In the genomic region with DNA sequence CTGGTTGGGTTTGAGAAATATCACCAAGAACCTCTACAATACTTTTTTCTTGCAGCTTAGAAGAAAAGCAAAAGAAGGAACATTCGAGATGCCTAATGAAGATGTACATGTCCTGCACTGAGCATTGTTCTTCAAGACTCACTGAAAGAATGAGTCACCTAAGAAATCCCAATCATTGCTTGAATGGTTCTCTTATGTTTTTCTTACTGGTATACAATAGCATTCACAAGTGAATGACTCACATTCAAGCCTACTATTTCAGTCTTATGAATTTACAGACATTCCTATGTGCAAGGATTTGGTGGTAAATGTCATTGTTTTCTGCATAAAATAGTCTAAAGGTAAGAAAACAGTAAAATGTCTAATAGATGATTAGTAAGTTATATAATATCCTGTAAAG, we compare ENCODE assay signal across 18 cellular contexts.
DNase-seq lines count a peak whose midpoint lies in the region; ATAC-seq and TF ChIP-seq lines count a peak whose summit lies in the region.
"Had no signal": no experiment of that assay in that cellular context is flagged by ENCODE, and none has a peak within 500 bp of the region (broad histone marks: within the 10 kb centered on the region; RNA-seq: fewer than 3 reads in every experiment).

No MANE protein-coding gene starts in this region.

- no peaks in the 10 kb centered on the region for H3K27me3 Mint-ChIP-seq in MCF 10A (ENCODE audit: insufficient read depth, unreplicated experiment)
- H3K27me3 Mint-ChIP-seq in T-cell, result no peaks in the 10 kb centered on the region
- H3K27me3 Mint-ChIP-seq: activated CD4-positive, alpha-beta memory T cell treated with anti-CD3 and anti-CD28 coated beads for 36 hours; activated naive CD8-positive, alpha-beta T cell had no signal

- no peaks in the 10 kb centered on the region for H3K27me3 ChIP-seq in breast epithelium
- H3K27me3 ChIP-seq: tibial artery had no signal

- H3K4me1 Mint-ChIP-seq in MCF 10A (ENCODE audit: insufficient read depth, unreplicated experiment), result peaks cover 6% of the 10 kb centered on the region
- no peaks in the 10 kb centered on the region for H3K4me1 Mint-ChIP-seq in T-cell

- no peak overlapping the region for H3K27ac ChIP-seq in breast epithelium
- H3K27ac ChIP-seq: 22Rv1, lower lobe of right lung, psoas muscle, tibial artery had no signal

- H3K4me3 Mint-ChIP-seq in MCF 10A (ENCODE audit: unreplicated experiment) (no peak overlapping the region), T-cell (no peak overlapping the region)
- H3K4me3 Mint-ChIP-seq: activated CD4-positive, alpha-beta memory T cell treated with anti-CD3 and anti-CD28 coated beads for 36 hours; activated naive CD8-positive, alpha-beta T cell had no signal

- ATAC-seq in SK-N-SH treated with all-trans-retinoic acid at 6 μM for 48 hours, result peak; percentile 100
- ATAC-seq in left cardiac atrium, result no peak
- ATAC-seq in T-cell (replicated peaks in 1 of 4), result no peak
- ATAC-seq: lower lobe of right lung had no signal

- no TSS peak for BruUV-seq in MCF 10A (replicated peaks; lab: Mats Ljungman, UMichigan)

- no peaks in the 10 kb centered on the region for H3K9me3 ChIP-seq in breast epithelium
- H3K9me3 ChIP-seq: HAP-1, lower lobe of right lung, psoas muscle, tibial artery had no signal

- TF ChIP-seq POLR2A in breast epithelium (IDR thresholded peaks at IDR 0.05), result no peak

- CTCF ChIA-PET in MCF 10A (lab: Yijun Ruan, JAX), result interaction anchor here (0.6 to 1.2 kb wide), 2 partner anchors 13 to 21 kb away, joined by 3 read pairs; no protein-coding TSS in a partner anchor
- CTCF ChIA-PET in T-cell (lab: Charles Lee), result no interaction called here

- H3K4me3 ChIP-seq in breast epithelium, result no peak overlapping the region
- H3K4me3 ChIP-seq: HAP-1, lower lobe of right lung, psoas muscle, tibial artery had no signal

- POLR2A ChIA-PET in MCF 10A (lab: Yijun Ruan, JAX), result interaction anchor here (0.5 to 1.4 kb wide), 2 partner anchors 21 to 402 kb away, joined by 3 to 7 read pairs; no protein-coding TSS in a partner anchor
- POLR2A ChIA-PET in T-cell (lab: Charles Lee), result no interaction called here

- DNase-seq in MCF 10A (ENCODE audit: unreplicated experiment), result peak; percentile 76
- no peak for DNase-seq in breast epithelium (ENCODE audit: low spot score in 2 of 2)
- DNase-seq in fibroblast of the conjunctiva (ENCODE audit: low read depth), result peak; percentile 75
- no peak for DNase-seq in left cardiac atrium
- DNase-seq in NOMO-1 treated with DMSO at 0.1 percent for 48 hours (lab: John Stamatoyannopoulos, UW; ENCODE audit: unreplicated experiment), result no peak
- DNase-seq in cerebellar cortex (ENCODE audit: low spot score), result no peak
- DNase-seq in T-cell, result no peak
- DNase-seq: activated CD4-positive, alpha-beta memory T cell treated with anti-CD3 and anti-CD28 coated beads for 36 hours; GDM1; lower lobe of right lung; MV-4-11; NCI-H524 treated with DMSO at 0.1 percent for 48 hours; psoas muscle; tibial artery had no signal

- no peaks in the 10 kb centered on the region for H3K4me1 ChIP-seq in breast epithelium
- H3K4me1 ChIP-seq: HAP-1, lower lobe of right lung, psoas muscle, tibial artery had no signal

- TF ChIP-seq CTCF in MCF 10A (IDR thresholded peaks at IDR 0.05; ENCODE audit: unreplicated experiment) (no peak), breast epithelium (IDR thresholded peaks at IDR 0.05) (no peak)

- H3K9me3 Mint-ChIP-seq in MCF 10A (ENCODE audit: unreplicated experiment), result no peaks in the 10 kb centered on the region
- H3K9me3 Mint-ChIP-seq in T-cell, result no peaks in the 10 kb centered on the region

- no peak overlapping the region for H3K27ac Mint-ChIP-seq in MCF 10A (ENCODE audit: low read depth, unreplicated experiment)
- no peak overlapping the region for H3K27ac Mint-ChIP-seq in T-cell
- H3K27ac Mint-ChIP-seq: activated CD4-positive, alpha-beta memory T cell treated with anti-CD3 and anti-CD28 coated beads for 36 hours; activated naive CD8-positive, alpha-beta T cell had no signal

- H3K36me3 ChIP-seq in breast epithelium, result no peaks in the 10 kb centered on the region
- H3K36me3 ChIP-seq: HAP-1, lower lobe of right lung, tibial artery had no signal

- H3K36me3 Mint-ChIP-seq in MCF 10A (ENCODE audit: insufficient read depth, unreplicated experiment) (no peaks in the 10 kb centered on the region), T-cell (no peaks in the 10 kb centered on the region)
- H3K36me3 Mint-ChIP-seq: activated CD4-positive, alpha-beta memory T cell treated with anti-CD3 and anti-CD28 coated beads for 36 hours; activated naive CD8-positive, alpha-beta T cell had no signal

- intact Hi-C loops in MCF 10A (cut with micrococcal nuclease), result no loop called here
- intact Hi-C loops in breast epithelium (cut with DNase I; ENCODE audit: low total_unique reads), result no loop called here
- intact Hi-C loops in left cardiac atrium (cut with DNase I), result no loop called here

TF ChIP-seq in SK-N-SH treated with all-trans-retinoic acid at 6 μM for 48 hours, 23 proteins besides CTCF, POLR2A, EP300 and RAD21:
- 0 out of 2 replicates have a peak, but pooled peaks have one; percentile 20 for TF ChIP-seq TOX (CRISPR knock-in tag; IDR thresholded peaks at IDR 0.05; ENCODE audit: borderline replicate concordance)
- TF ChIP-seq ZFP30 (CRISPR knock-in tag; IDR thresholded peaks at IDR 0.05), result no peak

Comparison
In these comparisons a context has a peak if more than half of its experiments do, and no peak if none do; other contexts are left out.
1. DNase-seq: peak in MCF 10A (single experiment) and fibroblast of the conjunctiva (single experiment); none in breast epithelium (0 of 2), left cardiac atrium (single experiment), NOMO-1 treated with DMSO at 0.1 percent for 48 hours (single experiment), cerebellar cortex (single experiment) and T-cell (0 of 34).